In the genomic region with DNA sequence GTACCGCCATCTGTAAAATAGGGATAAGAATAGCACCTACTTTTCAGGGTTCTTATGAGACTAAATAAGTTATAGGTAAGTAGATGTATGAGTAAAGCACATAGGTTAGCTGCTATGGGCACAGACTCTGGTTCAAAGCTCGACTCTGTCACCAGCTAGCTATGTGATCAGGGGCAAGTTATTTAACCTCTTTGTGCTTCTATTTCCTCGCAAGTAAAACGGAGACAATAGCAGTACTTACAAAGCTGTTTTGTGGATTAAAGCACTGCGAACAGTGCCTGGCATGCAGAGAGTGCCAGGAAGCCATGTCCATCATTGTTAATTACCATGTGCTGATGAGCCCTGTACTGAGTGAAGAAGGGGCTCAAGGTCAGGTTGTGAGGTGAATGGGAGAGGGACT, we compare ENCODE assay signal across 15 cellular contexts. TPM values are rescaled to one million over a fixed set of nuclear protein-coding genes. Genes with fewer than 3 reads are reported as not detected.
"Had no signal": no experiment of that assay in that cellular context is flagged by ENCODE, and none has a peak within 500 bp of the region (broad histone marks: within the 10 kb centered on the region; RNA-seq: fewer than 3 reads in every experiment).

No MANE protein-coding gene starts in this region.

- H3K27ac Mint-ChIP-seq: T-helper 17 cell had no signal

- H3K36me3 ChIP-seq: gastrocnemius medialis, left ventricle myocardium inferior, right atrium auricular region had no signal

- H3K27ac ChIP-seq: coronary artery, epithelial cell of prostate, gastrocnemius medialis, left ventricle myocardium inferior, right atrium auricular region, skin epidermis had no signal

- H3K4me3 Mint-ChIP-seq: activated B cell treated with CpG ODN at 0.5 μM for 24 hours; activated CD4-positive, alpha-beta T cell treated with anti-CD3 and anti-CD28 coated beads, Interleukin-2, amount 10 ng/mL, durations not matched to agents 24 days and 14 days had no signal

- H3K4me1 ChIP-seq: gastrocnemius medialis had no signal

- H3K9me3 Mint-ChIP-seq: activated B cell treated with CpG ODN at 0.5 μM for 24 hours; activated CD4-positive, alpha-beta T cell treated with anti-CD3 and anti-CD28 coated beads, Interleukin-2, amount 10 ng/mL, durations not matched to agents 24 days and 14 days had no signal

- H3K9me3 ChIP-seq: gastrocnemius medialis, left ventricle myocardium inferior, right atrium auricular region had no signal

- H3K27me3 Mint-ChIP-seq: activated CD4-positive, alpha-beta T cell treated with anti-CD3 and anti-CD28 coated beads, Interleukin-2, amount 10 ng/mL, durations not matched to agents 24 days and 14 days; T-helper 17 cell had no signal

- H3K4me3 ChIP-seq: coronary artery, gastrocnemius medialis, left ventricle myocardium inferior, right atrium auricular region, skin epidermis had no signal

- ATAC-seq: gastrocnemius medialis, T-helper 17 cell had no signal

- DNase-seq: activated B cell treated with CpG ODN at 0.5 μM for 24 hours; activated CD4-positive, alpha-beta T cell treated with anti-CD3 and anti-CD28 coated beads, Interleukin-2, amount 10 ng/mL, durations not matched to agents 24 days and 14 days; activated gamma-delta T cell; activated T-cell treated with anti-CD3 and anti-CD28 coated beads, Interleukin-2, amount 50 U/mL, for 1 hour; effector CD8-positive, alpha-beta T cell; gastrocnemius medialis; left ventricle myocardium inferior; stimulated activated CD4-positive, alpha-beta T cell treated with anti-CD3 and anti-CD28 coated beads, Interleukin-4, amount 100 ng/mL, for 4 hours; T-helper 17 cell had no signal

RNA-seq across cellular contexts. Expression of a gene that starts 1.9 kb away (rescaled TPM):
- total RNA-seq: cardiac septum, gastrocnemius medialis, left ventricle myocardium inferior, myocyte had no signal
